In the genomic region with DNA sequence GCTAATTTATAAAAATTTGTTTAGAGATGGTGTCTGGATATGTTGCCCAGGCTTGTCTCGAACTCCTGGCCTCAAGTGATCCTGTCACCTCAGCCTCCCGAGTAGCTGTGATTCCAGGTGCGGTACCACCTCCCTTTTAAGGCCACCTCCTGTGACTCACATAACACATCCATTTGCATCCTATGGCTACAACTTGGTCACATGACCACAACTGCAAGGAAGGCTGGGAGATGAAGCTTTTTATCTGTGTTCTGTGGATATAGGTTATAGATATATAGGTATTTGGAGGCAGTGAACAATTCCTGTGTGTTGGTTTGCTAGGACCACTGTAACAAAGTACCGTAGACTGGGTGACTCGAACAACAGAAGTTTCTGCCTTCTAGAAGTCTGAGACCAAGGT, we compare ENCODE assay signal across 4 cellular contexts.
A peak's percentile ranks its signal among the peaks of the same experiment; 100 is the strongest.
TF ChIP-seq lines count a peak whose summit lies in the region.

No MANE protein-coding gene starts in this region.

TF ChIP-seq in SK-N-SH, 30 proteins besides CTCF, POLR2A, EP300 and RAD21 (continues in another document):
- no peak for TF ChIP-seq MEF2A (IDR thresholded peaks at IDR 0.05; ENCODE audit: borderline replicate concordance, low read depth)
- TF ChIP-seq RXRA (IDR thresholded peaks at IDR 0.05; ENCODE audit: borderline replicate concordance, low read depth): no peak
- TF ChIP-seq NFIC (IDR thresholded peaks at IDR 0.05; ENCODE audit: borderline replicate concordance): no peak
- no peak for TF ChIP-seq TEAD4 (IDR thresholded peaks at IDR 0.05; ENCODE audit: borderline replicate concordance, insufficient read depth)
- TF ChIP-seq, protein P1, sequence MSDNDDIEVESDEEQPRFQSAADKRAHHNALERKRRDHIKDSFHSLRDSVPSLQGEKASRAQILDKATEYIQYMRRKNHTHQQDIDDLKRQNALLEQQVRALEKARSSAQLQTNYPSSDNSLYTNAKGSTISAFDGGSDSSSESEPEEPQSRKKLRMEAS (IDR thresholded peaks at IDR 0.05; ENCODE audit: low read depth): no peak
- no peak for TF ChIP-seq TCF12 (IDR thresholded peaks at IDR 0.05)
- TF ChIP-seq, protein P2, sequence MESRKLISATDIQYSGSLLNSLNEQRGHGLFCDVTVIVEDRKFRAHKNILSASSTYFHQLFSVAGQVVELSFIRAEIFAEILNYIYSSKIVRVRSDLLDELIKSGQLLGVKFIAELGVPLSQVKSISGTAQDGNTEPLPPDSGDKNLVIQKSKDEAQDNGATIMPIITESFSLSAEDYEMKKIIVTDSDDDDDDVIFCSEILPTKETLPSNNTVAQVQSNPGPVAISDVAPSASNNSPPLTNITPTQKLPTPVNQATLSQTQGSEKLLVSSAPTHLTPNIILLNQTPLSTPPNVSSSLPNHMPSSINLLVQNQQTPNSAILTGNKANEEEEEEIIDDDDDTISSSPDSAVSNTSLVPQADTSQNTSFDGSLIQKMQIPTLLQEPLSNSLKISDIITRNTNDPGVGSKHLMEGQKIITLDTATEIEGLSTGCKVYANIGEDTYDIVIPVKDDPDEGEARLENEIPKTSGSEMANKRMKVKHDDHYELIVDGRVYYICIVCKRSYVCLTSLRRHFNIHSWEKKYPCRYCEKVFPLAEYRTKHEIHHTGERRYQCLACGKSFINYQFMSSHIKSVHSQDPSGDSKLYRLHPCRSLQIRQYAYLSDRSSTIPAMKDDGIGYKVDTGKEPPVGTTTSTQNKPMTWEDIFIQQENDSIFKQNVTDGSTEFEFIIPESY (IDR thresholded peaks at IDR 0.05; ENCODE audit: borderline replicate concordance, low read depth): no peak
- no peak for TF ChIP-seq SIN3A (IDR thresholded peaks at IDR 0.05; ENCODE audit: borderline replicate concordance, low read depth, low read length)
- TF ChIP-seq, protein P3, sequence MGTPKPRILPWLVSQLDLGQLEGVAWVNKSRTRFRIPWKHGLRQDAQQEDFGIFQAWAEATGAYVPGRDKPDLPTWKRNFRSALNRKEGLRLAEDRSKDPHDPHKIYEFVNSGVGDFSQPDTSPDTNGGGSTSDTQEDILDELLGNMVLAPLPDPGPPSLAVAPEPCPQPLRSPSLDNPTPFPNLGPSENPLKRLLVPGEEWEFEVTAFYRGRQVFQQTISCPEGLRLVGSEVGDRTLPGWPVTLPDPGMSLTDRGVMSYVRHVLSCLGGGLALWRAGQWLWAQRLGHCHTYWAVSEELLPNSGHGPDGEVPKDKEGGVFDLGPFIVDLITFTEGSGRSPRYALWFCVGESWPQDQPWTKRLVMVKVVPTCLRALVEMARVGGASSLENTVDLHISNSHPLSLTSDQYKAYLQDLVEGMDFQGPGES (IDR thresholded peaks at IDR 0.05; ENCODE audit: low read depth, low read length): no peak
- TF ChIP-seq MXI1 (IDR thresholded peaks at IDR 0.05; ENCODE audit: low read depth, low read length): no peak
- no peak for TF ChIP-seq FOSL2 (IDR thresholded peaks at IDR 0.05; ENCODE audit: borderline replicate concordance, low read depth)
- TF ChIP-seq SMC3 (IDR thresholded peaks at IDR 0.05; ENCODE audit: low read depth, low read length): no peak
- TF ChIP-seq YY1 (IDR thresholded peaks at IDR 0.05; ENCODE audit: low read depth): no peak
- TF ChIP-seq FOXJ3 (CRISPR knock-in tag; IDR thresholded peaks at IDR 0.05): no peak
- TF ChIP-seq POLR2AphosphoS5 (IDR thresholded peaks at IDR 0.05; ENCODE audit: low read depth, low read length): no peak

TF ChIP-seq in SK-N-SH treated with all-trans-retinoic acid at 6 μM for 48 hours, 23 proteins besides CTCF, POLR2A, EP300 and RAD21 (continues in another document):
- TF ChIP-seq BACH2 (CRISPR knock-in tag; IDR thresholded peaks at IDR 0.05; ENCODE audit: borderline replicate concordance) (no peak), ZFP3 (CRISPR knock-in tag; IDR thresholded peaks at IDR 0.05) (no peak), TOX (CRISPR knock-in tag; IDR thresholded peaks at IDR 0.05; ENCODE audit: borderline replicate concordance) (no peak), ZNF565 (CRISPR knock-in tag; conservative IDR thresholded peaks at IDR 0.05; ENCODE audit: low read depth) (no peak), SNAI2 (CRISPR knock-in tag; IDR thresholded peaks at IDR 0.05) (no peak), PPARA (CRISPR knock-in tag; IDR thresholded peaks at IDR 0.05; ENCODE audit: borderline replicate concordance) (no peak), ARNTL (CRISPR knock-in tag; IDR thresholded peaks at IDR 0.05; ENCODE audit: borderline replicate concordance, low read depth) (no peak), ZNF8 (CRISPR knock-in tag; IDR thresholded peaks at IDR 0.05) (no peak), ZC3H10 (CRISPR knock-in tag; IDR thresholded peaks at IDR 0.05) (no peak), GLIS3 (CRISPR knock-in tag; IDR thresholded peaks at IDR 0.05) (no peak)
- TF ChIP-seq, protein P4, sequence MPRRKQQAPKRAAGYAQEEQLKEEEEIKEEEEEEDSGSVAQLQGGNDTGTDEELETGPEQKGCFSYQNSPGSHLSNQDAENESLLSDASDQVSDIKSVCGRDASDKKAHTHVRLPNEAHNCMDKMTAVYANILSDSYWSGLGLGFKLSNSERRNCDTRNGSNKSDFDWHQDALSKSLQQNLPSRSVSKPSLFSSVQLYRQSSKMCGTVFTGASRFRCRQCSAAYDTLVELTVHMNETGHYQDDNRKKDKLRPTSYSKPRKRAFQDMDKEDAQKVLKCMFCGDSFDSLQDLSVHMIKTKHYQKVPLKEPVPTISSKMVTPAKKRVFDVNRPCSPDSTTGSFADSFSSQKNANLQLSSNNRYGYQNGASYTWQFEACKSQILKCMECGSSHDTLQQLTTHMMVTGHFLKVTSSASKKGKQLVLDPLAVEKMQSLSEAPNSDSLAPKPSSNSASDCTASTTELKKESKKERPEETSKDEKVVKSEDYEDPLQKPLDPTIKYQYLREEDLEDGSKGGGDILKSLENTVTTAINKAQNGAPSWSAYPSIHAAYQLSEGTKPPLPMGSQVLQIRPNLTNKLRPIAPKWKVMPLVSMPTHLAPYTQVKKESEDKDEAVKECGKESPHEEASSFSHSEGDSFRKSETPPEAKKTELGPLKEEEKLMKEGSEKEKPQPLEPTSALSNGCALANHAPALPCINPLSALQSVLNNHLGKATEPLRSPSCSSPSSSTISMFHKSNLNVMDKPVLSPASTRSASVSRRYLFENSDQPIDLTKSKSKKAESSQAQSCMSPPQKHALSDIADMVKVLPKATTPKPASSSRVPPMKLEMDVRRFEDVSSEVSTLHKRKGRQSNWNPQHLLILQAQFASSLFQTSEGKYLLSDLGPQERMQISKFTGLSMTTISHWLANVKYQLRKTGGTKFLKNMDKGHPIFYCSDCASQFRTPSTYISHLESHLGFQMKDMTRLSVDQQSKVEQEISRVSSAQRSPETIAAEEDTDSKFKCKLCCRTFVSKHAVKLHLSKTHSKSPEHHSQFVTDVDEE (CRISPR knock-in tag; IDR thresholded peaks at IDR 0.05): no peak
- TF ChIP-seq, protein P5, sequence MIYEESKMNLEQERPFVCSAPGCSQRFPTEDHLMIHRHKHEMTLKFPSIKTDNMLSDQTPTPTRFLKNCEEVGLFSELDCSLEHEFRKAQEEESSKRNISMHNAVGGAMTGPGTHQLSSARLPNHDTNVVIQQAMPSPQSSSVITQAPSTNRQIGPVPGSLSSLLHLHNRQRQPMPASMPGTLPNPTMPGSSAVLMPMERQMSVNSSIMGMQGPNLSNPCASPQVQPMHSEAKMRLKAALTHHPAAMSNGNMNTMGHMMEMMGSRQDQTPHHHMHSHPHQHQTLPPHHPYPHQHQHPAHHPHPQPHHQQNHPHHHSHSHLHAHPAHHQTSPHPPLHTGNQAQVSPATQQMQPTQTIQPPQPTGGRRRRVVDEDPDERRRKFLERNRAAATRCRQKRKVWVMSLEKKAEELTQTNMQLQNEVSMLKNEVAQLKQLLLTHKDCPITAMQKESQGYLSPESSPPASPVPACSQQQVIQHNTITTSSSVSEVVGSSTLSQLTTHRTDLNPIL (CRISPR knock-in tag; IDR thresholded peaks at IDR 0.05; ENCODE audit: low read depth): no peak

TF ChIP-seq in A549, 52 proteins besides CTCF, POLR2A, EP300 and RAD21:
- no peak for TF ChIP-seq TP53 (CRISPR knock-in tag; IDR thresholded peaks at IDR 0.05)
- TF ChIP-seq, protein P6, sequence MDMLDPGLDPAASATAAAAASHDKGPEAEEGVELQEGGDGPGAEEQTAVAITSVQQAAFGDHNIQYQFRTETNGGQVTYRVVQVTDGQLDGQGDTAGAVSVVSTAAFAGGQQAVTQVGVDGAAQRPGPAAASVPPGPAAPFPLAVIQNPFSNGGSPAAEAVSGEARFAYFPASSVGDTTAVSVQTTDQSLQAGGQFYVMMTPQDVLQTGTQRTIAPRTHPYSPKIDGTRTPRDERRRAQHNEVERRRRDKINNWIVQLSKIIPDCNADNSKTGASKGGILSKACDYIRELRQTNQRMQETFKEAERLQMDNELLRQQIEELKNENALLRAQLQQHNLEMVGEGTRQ (IDR thresholded peaks at IDR 0.05): 0 out of 2 replicates have a peak, but pooled peaks have one; percentile 16

TF ChIP-seq in K562, 482 proteins besides CTCF, POLR2A, EP300 and RAD21:
- TF ChIP-seq ZNF217 (CRISPR knock-in tag; IDR thresholded peaks at IDR 0.05) (no peak), MEF2A (IDR thresholded peaks at IDR 0.05; ENCODE audit: control insufficient read depth, low read depth, low read length) (no peak), TOE1 (IDR thresholded peaks at IDR 0.05; ENCODE audit: borderline replicate concordance) (peak; percentile 82), TOE1 (CRISPR knock-in tag; IDR thresholded peaks at IDR 0.05; ENCODE audit: borderline replicate concordance, low read depth) (no peak), SP1 (CRISPR knock-in tag; IDR thresholded peaks at IDR 0.05) (no peak), RAD51 (IDR thresholded peaks at IDR 0.05; ENCODE audit: borderline replicate concordance, low read depth) (peak; percentile 72)
- TF ChIP-seq, protein P7, sequence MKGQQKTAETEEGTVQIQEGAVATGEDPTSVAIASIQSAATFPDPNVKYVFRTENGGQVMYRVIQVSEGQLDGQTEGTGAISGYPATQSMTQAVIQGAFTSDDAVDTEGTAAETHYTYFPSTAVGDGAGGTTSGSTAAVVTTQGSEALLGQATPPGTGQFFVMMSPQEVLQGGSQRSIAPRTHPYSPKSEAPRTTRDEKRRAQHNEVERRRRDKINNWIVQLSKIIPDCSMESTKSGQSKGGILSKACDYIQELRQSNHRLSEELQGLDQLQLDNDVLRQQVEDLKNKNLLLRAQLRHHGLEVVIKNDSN (CRISPR knock-in tag; IDR thresholded peaks at IDR 0.05): peak; percentile 64
- TF ChIP-seq, protein P6 (CRISPR knock-in tag; IDR thresholded peaks at IDR 0.05): peak; percentile 66
- TF ChIP-seq, protein P8, sequence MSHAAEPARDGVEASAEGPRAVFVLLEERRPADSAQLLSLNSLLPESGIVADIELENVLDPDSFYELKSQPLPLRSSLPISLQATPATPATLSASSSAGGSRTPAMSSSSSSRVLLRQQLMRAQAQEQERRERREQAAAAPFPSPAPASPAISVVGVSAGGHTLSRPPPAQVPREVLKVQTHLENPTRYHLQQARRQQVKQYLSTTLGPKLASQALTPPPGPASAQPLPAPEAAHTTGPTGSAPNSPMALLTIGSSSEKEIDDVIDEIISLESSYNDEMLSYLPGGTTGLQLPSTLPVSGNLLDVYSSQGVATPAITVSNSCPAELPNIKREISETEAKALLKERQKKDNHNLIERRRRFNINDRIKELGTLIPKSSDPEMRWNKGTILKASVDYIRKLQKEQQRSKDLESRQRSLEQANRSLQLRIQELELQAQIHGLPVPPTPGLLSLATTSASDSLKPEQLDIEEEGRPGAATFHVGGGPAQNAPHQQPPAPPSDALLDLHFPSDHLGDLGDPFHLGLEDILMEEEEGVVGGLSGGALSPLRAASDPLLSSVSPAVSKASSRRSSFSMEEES (CRISPR knock-in tag; IDR thresholded peaks at IDR 0.05): peak; percentile 79
